In genomic region chr18:79479761-79480161, GRCh38 we compare ENCODE assay signal across 16 cellular contexts.
"Had no signal": no experiment of that assay in that cellular context is flagged by ENCODE, and none has a peak within 500 bp of the region (broad histone marks: within the 10 kb centered on the region; RNA-seq: fewer than 3 reads in every experiment).

No MANE protein-coding gene starts in this region.

- H3K36me3 Mint-ChIP-seq: natural killer cell treated with Interleukin-12 subunit alpha and Interleukin-12 subunit beta and Interleukin-15 and Interleukin-18, amount 100 ng/mL, for 72 hours had no signal

- H3K4me3 Mint-ChIP-seq: central memory CD8-positive, alpha-beta T cell; natural killer cell treated with Interleukin-12 subunit alpha and Interleukin-12 subunit beta and Interleukin-15 and Interleukin-18, amount 100 ng/mL, for 72 hours; stimulated activated memory B cell treated with anti-CD40 and anti-IgM and Interleukin-4, amounts not matched to agents 10 μg/mL and 1 μg/mL and 100 μg/mL, for 72 hours had no signal

- ATAC-seq: body of pancreas; stimulated activated memory B cell treated with anti-CD40 and anti-IgM and Interleukin-4, amounts not matched to agents 10 μg/mL and 1 μg/mL and 100 μg/mL, for 72 hours had no signal

- H3K4me3 ChIP-seq: body of pancreas, hepatocyte, thyroid gland, uterus had no signal

- H3K4me1 ChIP-seq: body of pancreas, uterus had no signal

- H3K9me3 ChIP-seq: body of pancreas, SK-N-SH, thyroid gland, uterus had no signal

- H3K27ac Mint-ChIP-seq: natural killer cell treated with Interleukin-12 subunit alpha and Interleukin-12 subunit beta and Interleukin-15 and Interleukin-18, amount 100 ng/mL, for 72 hours; stimulated activated memory B cell treated with anti-CD40 and anti-IgM and Interleukin-4, amounts not matched to agents 10 μg/mL and 1 μg/mL and 100 μg/mL, for 72 hours had no signal

- H3K36me3 ChIP-seq: thyroid gland, uterus had no signal

- H3K4me2 ChIP-seq: hepatocyte, SK-N-SH had no signal

- H2AFZ ChIP-seq: hepatocyte had no signal

- H3K27me3 Mint-ChIP-seq: central memory CD8-positive, alpha-beta T cell; natural killer cell treated with Interleukin-12 subunit alpha and Interleukin-12 subunit beta and Interleukin-15 and Interleukin-18, amount 100 ng/mL, for 72 hours; stimulated activated memory B cell treated with anti-CD40 and anti-IgM and Interleukin-4, amounts not matched to agents 10 μg/mL and 1 μg/mL and 100 μg/mL, for 72 hours had no signal

- H3K9me3 Mint-ChIP-seq: activated naive CD4-positive, alpha-beta T cell treated with anti-CD3 and anti-CD28 coated beads, Interleukin-2, amount 50 U/mL, for 72 hours; central memory CD8-positive, alpha-beta T cell; natural killer cell treated with Interleukin-12 subunit alpha and Interleukin-12 subunit beta and Interleukin-15 and Interleukin-18, amount 100 ng/mL, for 72 hours; stimulated activated memory B cell treated with anti-CD40 and anti-IgM and Interleukin-4, amounts not matched to agents 10 μg/mL and 1 μg/mL and 100 μg/mL, for 72 hours had no signal

- H3K4me1 Mint-ChIP-seq: central memory CD8-positive, alpha-beta T cell had no signal

- H3K9ac ChIP-seq: SK-N-SH had no signal

- DNase-seq: activated CD4-positive, alpha-beta T cell treated with anti-CD3 and anti-CD28 coated beads for 1 hour; activated CD4-positive, alpha-beta T cell treated with anti-CD3 and anti-CD28 coated beads, Interleukin-2, amount 50 U/mL, for 4 hours; activated effector memory CD4-positive, alpha-beta T cell treated with Interleukin-2 at 50 U/mL for 16 hours; activated T-cell treated with anti-CD3 and anti-CD28 coated beads, Interleukin-2, amount 50 U/mL, for 1 hour; body of pancreas; effector CD8-positive, alpha-beta T cell; nucleus accumbens; SK-N-SH; thyroid gland; uterus had no signal

- H3K27me3 ChIP-seq: body of pancreas, hepatocyte, thyroid gland, uterus had no signal

- H3K27ac ChIP-seq: body of pancreas, epithelial cell of prostate, hepatocyte, thyroid gland, uterus had no signal
